Comparison of ENCODE assay signal across 8 cellular contexts in the genomic region with DNA sequence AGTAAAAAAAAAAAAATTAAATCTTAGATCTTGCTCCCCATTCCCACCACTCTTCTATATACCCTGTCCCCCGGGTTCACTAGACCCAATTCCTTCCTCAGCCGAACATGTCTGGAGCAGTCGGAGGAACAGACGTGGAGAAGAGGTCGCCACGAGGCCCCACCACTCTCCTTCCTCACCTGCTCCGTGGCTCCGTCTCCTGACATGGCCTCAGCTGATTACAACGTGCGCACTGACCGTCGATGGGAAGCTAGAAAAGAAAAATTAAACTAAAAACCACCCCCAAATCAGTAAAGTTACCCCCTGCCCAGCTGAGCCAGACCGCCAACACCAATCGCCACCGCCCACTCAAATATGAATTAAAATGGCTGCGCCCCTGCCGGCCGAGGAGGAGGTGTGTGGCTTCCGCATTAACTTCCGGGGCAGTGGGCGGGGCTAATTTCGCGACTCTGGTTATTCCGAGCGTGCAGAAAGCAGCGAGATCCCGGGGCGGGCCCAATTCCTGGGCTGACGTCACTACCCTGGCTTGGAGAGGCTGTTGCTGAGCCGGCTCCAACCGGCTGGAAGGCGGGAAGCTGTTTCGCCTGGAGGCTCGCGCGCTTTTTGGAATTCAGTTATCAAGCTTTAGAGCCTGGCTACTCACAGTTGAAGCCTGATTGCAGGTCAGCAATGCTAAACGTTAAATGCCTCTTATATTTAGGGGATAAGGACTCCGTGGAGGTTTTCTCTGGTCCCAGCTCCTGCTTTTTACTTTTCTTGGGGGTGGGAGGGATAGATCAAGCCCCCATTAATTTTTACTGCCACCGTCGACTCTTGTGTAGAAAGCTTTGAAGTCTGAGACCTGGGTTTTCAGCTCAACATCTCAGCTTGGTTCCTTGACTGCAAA. TPM values are rescaled to one million over a fixed set of nuclear protein-coding genes. Genes with fewer than 3 reads are reported as not detected.
DNase-seq lines count a peak whose midpoint lies in the region; ATAC-seq, FAIRE-seq and TF ChIP-seq lines count a peak whose summit lies in the region.

Gene CSTF3 (minus strand): TSS at position 361 of the 886 bp plus-strand sequence. CDS start 155 bp downstream, at position 206.

- peak within 1 kb of the TSS; percentile 67 to 82 for H3K27ac ChIP-seq in ascending aorta
- H3K27ac ChIP-seq in right atrium auricular region = peak within 1 kb of the TSS; percentile 73 to 85
- H3K27ac ChIP-seq in psoas muscle = peak within 1 kb of the TSS; percentile 95

- no peaks in the 10 kb centered on the region for H3K9me3 Mint-ChIP-seq in T-helper 2 cell treated with Interferon-gamma antibody and Interleukin-4, amounts not matched to agents 5 μg/mL and 100 μg/mL, for 36 hours

- peak; percentile 87 for ATAC-seq in GM18502 (IDR thresholded peaks at IDR 0.05; ENCODE audit: poor library complexity, unreplicated experiment)
- peak; percentile 90 for ATAC-seq in HG02970 (IDR thresholded peaks at IDR 0.05; ENCODE audit: low FRiP score, unreplicated experiment)
- peak; percentile 98 to 100 (median 99) for ATAC-seq in psoas muscle

- no peak for FAIRE-seq in urothelium cell line (lab: Jason Lieb, UNC)

- TF ChIP-seq CTCF in ascending aorta (IDR thresholded peaks at IDR 0.05) (peak; percentile 16 to 78 (median 54)), right atrium auricular region (IDR thresholded peaks at IDR 0.05) (peak in 1 of 2 donors; percentile 63), psoas muscle (IDR thresholded peaks at IDR 0.05) (peak; percentile 50)

- H3K4me1 Mint-ChIP-seq in T-helper 2 cell treated with Interferon-gamma antibody and Interleukin-4, amounts not matched to agents 5 μg/mL and 100 μg/mL, for 36 hours (ENCODE audit: low read depth) = peaks cover 38% of the 10 kb centered on the region

- H3K9me3 ChIP-seq in ascending aorta (no peaks in the 10 kb centered on the region), right atrium auricular region (no peaks in the 10 kb centered on the region), psoas muscle (no peaks in the 10 kb centered on the region)

- H3K36me3 ChIP-seq in ascending aorta = no peaks in the 10 kb centered on the region
- H3K36me3 ChIP-seq in right atrium auricular region = no peaks in the 10 kb centered on the region
- no peaks in the 10 kb centered on the region for H3K36me3 ChIP-seq in psoas muscle (ENCODE audit: insufficient read depth in 1 of 2, low read depth in 1 of 2)

- peak within 1 kb of the TSS; percentile 96 for H3K4me3 Mint-ChIP-seq in T-helper 2 cell treated with Interferon-gamma antibody and Interleukin-4, amounts not matched to agents 5 μg/mL and 100 μg/mL, for 36 hours

- intact Hi-C loops in ascending aorta (cut with DNase I) (loop anchor here (2.0 to 5.0 kb wide), 6 partner anchors 95 to 943 kb away; partner anchors contain the start of genes C11orf91, CD59, EIF3M and HIPK3), psoas muscle (cut with DNase I) (loop anchor here (5.0 to 10.0 kb wide), 3 partner anchors 96 to 891 kb away; partner anchors contain the start of genes HIPK3 (in 2 of the 2) and CAPRIN1 (in 1 of the 2))

- H3K4me3 ChIP-seq in ascending aorta = peak within 1 kb of the TSS; percentile 77 to 88
- H3K4me3 ChIP-seq in right atrium auricular region = peak within 1 kb of the TSS; percentile 60 to 74
- H3K4me3 ChIP-seq in psoas muscle = peak within 1 kb of the TSS; percentile 82

- peaks cover 26% of the 10 kb centered on the region for H3K36me3 Mint-ChIP-seq in T-helper 2 cell treated with Interferon-gamma antibody and Interleukin-4, amounts not matched to agents 5 μg/mL and 100 μg/mL, for 36 hours (ENCODE audit: low read depth)

- no peaks in the 10 kb centered on the region for H3K27me3 Mint-ChIP-seq in T-helper 2 cell treated with Interferon-gamma antibody and Interleukin-4, amounts not matched to agents 5 μg/mL and 100 μg/mL, for 36 hours (ENCODE audit: low read depth)

- H3K27ac Mint-ChIP-seq in T-helper 2 cell treated with Interferon-gamma antibody and Interleukin-4, amounts not matched to agents 5 μg/mL and 100 μg/mL, for 36 hours = peak within 1 kb of the TSS; percentile 97

- peaks cover 8 to 13% of the 10 kb centered on the region in 2 donors for H3K4me1 ChIP-seq in ascending aorta
- peaks cover 0 to 26% of the 10 kb centered on the region in 2 donors for H3K4me1 ChIP-seq in right atrium auricular region
- H3K4me1 ChIP-seq in psoas muscle = peaks cover 35% of the 10 kb centered on the region

- no peaks in the 10 kb centered on the region for H3K27me3 ChIP-seq in ascending aorta
- no peaks in the 10 kb centered on the region for H3K27me3 ChIP-seq in right atrium auricular region
- no peaks in the 10 kb centered on the region for H3K27me3 ChIP-seq in psoas muscle (ENCODE audit: insufficient read depth in 3 of 3, low read length in 2 of 3)

- DNase-seq in NCI-H1930 (lab: John Stamatoyannopoulos, UW) (peak; percentile 99 to 100), ascending aorta (ENCODE audit: low spot score in 2 of 2) (peak; percentile 98 to 100), right atrium auricular region (ENCODE audit: low spot score) (peak; percentile 100), psoas muscle (peak; percentile 100), urothelium cell line (ENCODE audit: low spot score) (peak; percentile 99)
- DNase-seq in T-helper 2 cell treated with Interferon-gamma antibody and Interleukin-4, amounts not matched to agents 5 μg/mL and 100 μg/mL, for 36 hours (ENCODE audit: low spot score) = peak; percentile 94

- WGBS in psoas muscle, 3 donors = 1 to 2% (median 2%) methylated on average over 40 of the region's 40 CpGs

RNA-seq across cellular contexts. Expression of gene CSTF3, which starts in this region (rescaled TPM):
- total RNA-seq in ascending aorta = 3.8 TPM
- total RNA-seq in right atrium auricular region = 1 to 10 TPM; 5.5 to 8.7 TPM
- total RNA-seq in psoas muscle = 10 to 100 TPM; 10.7 to 18.0 (median 13.4) TPM
- 10 to 100 TPM; 10.7 to 32.3 (median 21.1) TPM for polyA plus RNA-seq in psoas muscle

Comparison
In these comparisons a context has a peak if more than half of its experiments do, and no peak if none do; other contexts are left out.
1. Peak in every context shown above with its lines: DNase-seq, ATAC-seq, H3K4me3 ChIP-seq and H3K27ac ChIP-seq.